In the genomic region with DNA sequence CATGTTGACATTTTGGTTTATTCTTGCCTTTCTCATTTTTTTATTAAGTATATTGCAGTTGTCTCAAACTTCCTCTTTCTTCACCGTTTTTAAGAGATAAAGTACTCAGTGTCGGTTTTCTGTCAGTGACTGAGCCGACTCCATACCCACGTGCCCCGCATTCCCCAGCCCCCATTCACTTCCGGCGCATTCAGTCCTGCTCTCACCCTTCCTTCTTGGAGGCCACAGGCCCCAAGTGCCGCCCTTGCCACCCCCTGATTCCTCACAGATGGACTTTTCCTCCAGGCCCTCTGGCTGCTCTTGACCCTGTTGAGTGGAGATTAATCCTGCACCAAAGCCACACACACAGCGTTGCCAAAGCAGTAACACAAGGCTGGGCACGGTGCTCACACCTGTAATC, we compare ENCODE assay signal across 13 cellular contexts. TPM values are rescaled to one million over a fixed set of nuclear protein-coding genes. Genes with fewer than 3 reads are reported as not detected.
DNase-seq lines count a peak whose midpoint lies in the region; ATAC-seq and TF ChIP-seq lines count a peak whose summit lies in the region.
"Had no signal": no experiment of that assay in that cellular context is flagged by ENCODE, and none has a peak within 500 bp of the region (broad histone marks: within the 10 kb centered on the region; RNA-seq: fewer than 3 reads in every experiment).

No MANE protein-coding gene starts in this region.

- no peak for DNase-seq in activated CD4-positive, alpha-beta T cell treated with anti-CD3 and anti-CD28 coated beads, Interleukin-2, amount 10 ng/mL, durations not matched to agents 24 days and 14 days
- DNase-seq in activated CD4-positive, alpha-beta T cell treated with anti-CD3 and anti-CD28 coated beads, Interleukin-2, amount 50 U/mL, for 48 hours, result no peak
- DNase-seq in KBM-7 (peak; percentile 96), amygdala (lab: John Stamatoyannopoulos, UW) (no peak), NCI-H1105 (lab: John Stamatoyannopoulos, UW) (no peak), NCI-H1930 (lab: John Stamatoyannopoulos, UW) (no peak)
- DNase-seq in activated CD8-positive, alpha-beta T cell treated with anti-CD3 and anti-CD28 coated beads for 36 hours, result peak; percentile 25
- DNase-seq in natural killer cell treated with Interleukin-12 subunit alpha and Interleukin-12 subunit beta and Interleukin-15 and Interleukin-18, amount 100 ng/mL, for 72 hours (ENCODE audit: low spot score), result no peak
- DNase-seq: DMS153, Karpas-422, midbrain, upper lobe of left lung had no signal

- no peak for TF ChIP-seq CTCF in activated CD8-positive, alpha-beta T cell treated with anti-CD3 and anti-CD28 coated beads for 36 hours (IDR thresholded peaks at IDR 0.05)

- intact Hi-C loops in activated CD4-positive, alpha-beta T cell treated with anti-CD3 and anti-CD28 coated beads, Interleukin-2, amount 10 ng/mL, durations not matched to agents 24 days and 14 days (cut with micrococcal nuclease), result loop anchor here (2.0 kb wide), 1 partner anchor 28 kb away; no protein-coding TSS in a partner anchor
- intact Hi-C loops in activated CD8-positive, alpha-beta T cell treated with anti-CD3 and anti-CD28 coated beads for 36 hours (cut with micrococcal nuclease), result no loop called here

- POLR2A ChIA-PET in activated CD8-positive, alpha-beta T cell treated with anti-CD3 and anti-CD28 coated beads for 36 hours (lab: Charles Lee), result interaction anchor here (0.7 kb wide), 1 partner anchor 18 kb away, joined by 3 read pairs; no protein-coding TSS in a partner anchor

- H3K36me3 Mint-ChIP-seq in activated CD4-positive, alpha-beta T cell treated with anti-CD3 and anti-CD28 coated beads, Interleukin-2, amount 10 ng/mL, durations not matched to agents 24 days and 14 days (ENCODE audit: low read depth), result peaks cover 74% of the 10 kb centered on the region
- peaks cover 66% of the 10 kb centered on the region for H3K36me3 Mint-ChIP-seq in activated CD8-positive, alpha-beta T cell treated with anti-CD3 and anti-CD28 coated beads for 36 hours (ENCODE audit: low read depth)
- H3K36me3 Mint-ChIP-seq in natural killer cell treated with Interleukin-12 subunit alpha and Interleukin-12 subunit beta and Interleukin-15 and Interleukin-18, amount 100 ng/mL, for 72 hours, result peaks cover 56% of the 10 kb centered on the region

- no peaks in the 10 kb centered on the region for H3K27me3 Mint-ChIP-seq in activated CD4-positive, alpha-beta T cell treated with anti-CD3 and anti-CD28 coated beads, Interleukin-2, amount 10 ng/mL, durations not matched to agents 24 days and 14 days
- no peaks in the 10 kb centered on the region for H3K27me3 Mint-ChIP-seq in activated CD8-positive, alpha-beta T cell treated with anti-CD3 and anti-CD28 coated beads for 36 hours
- no peaks in the 10 kb centered on the region for H3K27me3 Mint-ChIP-seq in natural killer cell treated with Interleukin-12 subunit alpha and Interleukin-12 subunit beta and Interleukin-15 and Interleukin-18, amount 100 ng/mL, for 72 hours

- CTCF ChIA-PET in activated CD8-positive, alpha-beta T cell treated with anti-CD3 and anti-CD28 coated beads for 36 hours (lab: Charles Lee), result no interaction called here

- no peaks in the 10 kb centered on the region for H3K9me3 Mint-ChIP-seq in activated CD4-positive, alpha-beta T cell treated with anti-CD3 and anti-CD28 coated beads, Interleukin-2, amount 10 ng/mL, durations not matched to agents 24 days and 14 days
- H3K9me3 Mint-ChIP-seq in activated CD8-positive, alpha-beta T cell treated with anti-CD3 and anti-CD28 coated beads for 36 hours, result no peaks in the 10 kb centered on the region
- no peaks in the 10 kb centered on the region for H3K9me3 Mint-ChIP-seq in natural killer cell treated with Interleukin-12 subunit alpha and Interleukin-12 subunit beta and Interleukin-15 and Interleukin-18, amount 100 ng/mL, for 72 hours

- in situ Hi-C loops in KBM-7 (cut with MboI; ENCODE audit: low pct_unique_long_range_greater_than_20kb, low sequenced_read_pairs), result no loop called here

- ATAC-seq in activated CD8-positive, alpha-beta T cell treated with anti-CD3 and anti-CD28 coated beads for 36 hours, result no peak
- peak in 1 of 2 donors; percentile 41 for ATAC-seq in natural killer cell treated with Interleukin-12 subunit alpha and Interleukin-12 subunit beta and Interleukin-15 and Interleukin-18, amount 100 ng/mL, for 72 hours
- ATAC-seq: A549 had no signal

- H3K4me3 Mint-ChIP-seq in activated CD4-positive, alpha-beta T cell treated with anti-CD3 and anti-CD28 coated beads, Interleukin-2, amount 10 ng/mL, durations not matched to agents 24 days and 14 days, result peak overlapping the region; percentile 18
- no peak overlapping the region for H3K4me3 Mint-ChIP-seq in activated CD8-positive, alpha-beta T cell treated with anti-CD3 and anti-CD28 coated beads for 36 hours
- peak overlapping the region; percentile 87 for H3K4me3 Mint-ChIP-seq in natural killer cell treated with Interleukin-12 subunit alpha and Interleukin-12 subunit beta and Interleukin-15 and Interleukin-18, amount 100 ng/mL, for 72 hours

- peak overlapping the region; percentile 76 for H3K27ac Mint-ChIP-seq in activated CD4-positive, alpha-beta T cell treated with anti-CD3 and anti-CD28 coated beads, Interleukin-2, amount 10 ng/mL, durations not matched to agents 24 days and 14 days
- H3K27ac Mint-ChIP-seq in activated CD8-positive, alpha-beta T cell treated with anti-CD3 and anti-CD28 coated beads for 36 hours, result peak overlapping the region; percentile 77
- peak overlapping the region; percentile 93 to 96 for H3K27ac Mint-ChIP-seq in natural killer cell treated with Interleukin-12 subunit alpha and Interleukin-12 subunit beta and Interleukin-15 and Interleukin-18, amount 100 ng/mL, for 72 hours

- H3K4me1 Mint-ChIP-seq in activated CD4-positive, alpha-beta T cell treated with anti-CD3 and anti-CD28 coated beads, Interleukin-2, amount 10 ng/mL, durations not matched to agents 24 days and 14 days, result peaks cover 21% of the 10 kb centered on the region
- H3K4me1 Mint-ChIP-seq in activated CD8-positive, alpha-beta T cell treated with anti-CD3 and anti-CD28 coated beads for 36 hours (ENCODE audit: low read depth), result peaks cover 29% of the 10 kb centered on the region
- peaks cover 25 to 39% of the 10 kb centered on the region in 2 donors for H3K4me1 Mint-ChIP-seq in natural killer cell treated with Interleukin-12 subunit alpha and Interleukin-12 subunit beta and Interleukin-15 and Interleukin-18, amount 100 ng/mL, for 72 hours (ENCODE audit: low read depth in 2 of 2)

RNA-seq across cellular contexts. Expression of a gene that starts 19.1 kb away (rescaled TPM):
- 0.14 and 0.21 TPM in 2 replicates for total RNA-seq in activated CD4-positive, alpha-beta T cell treated with anti-CD3 and anti-CD28 coated beads, Interleukin-2, amount 10 ng/mL, durations not matched to agents 24 days and 14 days
- total RNA-seq in activated CD8-positive, alpha-beta T cell treated with anti-CD3 and anti-CD28 coated beads for 36 hours, result under 1 TPM; 0.38 to 0.43 TPM
- under 1 TPM; 0.29 to 0.36 TPM for total RNA-seq in natural killer cell treated with Interleukin-12 subunit alpha and Interleukin-12 subunit beta and Interleukin-15 and Interleukin-18, amount 100 ng/mL, for 72 hours

RNA-seq across cellular contexts. Expression of a gene that starts 30.8 kb away (rescaled TPM):
- 120 and 122 TPM in 2 replicates for total RNA-seq in activated CD4-positive, alpha-beta T cell treated with anti-CD3 and anti-CD28 coated beads, Interleukin-2, amount 10 ng/mL, durations not matched to agents 24 days and 14 days
- 10 to 100 TPM; 54.6 to 60.3 TPM for total RNA-seq in activated CD8-positive, alpha-beta T cell treated with anti-CD3 and anti-CD28 coated beads for 36 hours
- 10 to 100 TPM; 37.5 to 92.9 TPM for total RNA-seq in natural killer cell treated with Interleukin-12 subunit alpha and Interleukin-12 subunit beta and Interleukin-15 and Interleukin-18, amount 100 ng/mL, for 72 hours

Comparison
In these comparisons a context has a peak if more than half of its experiments do, and no peak if none do; other contexts are left out.
1. DNase-seq: peak in KBM-7 (single experiment) and activated CD8-positive, alpha-beta T cell treated with anti-CD3 and anti-CD28 coated beads for 36 hours (single experiment); none in activated CD4-positive, alpha-beta T cell treated with anti-CD3 and anti-CD28 coated beads, Interleukin-2, amount 10 ng/mL, durations not matched to agents 24 days and 14 days (single experiment), activated CD4-positive, alpha-beta T cell treated with anti-CD3 and anti-CD28 coated beads, Interleukin-2, amount 50 U/mL, for 48 hours (0 of 2), natural killer cell treated with Interleukin-12 subunit alpha and Interleukin-12 subunit beta and Interleukin-15 and Interleukin-18, amount 100 ng/mL, for 72 hours (single experiment), amygdala (0 of 56), NCI-H1105 (single experiment) and NCI-H1930 (0 of 2).
2. Peak in every context shown above with its lines, with median percentiles within 50 percentile points of each other: H3K27ac Mint-ChIP-seq.